9 cellular contexts compared by ENCODE assay signal in the genomic region with DNA sequence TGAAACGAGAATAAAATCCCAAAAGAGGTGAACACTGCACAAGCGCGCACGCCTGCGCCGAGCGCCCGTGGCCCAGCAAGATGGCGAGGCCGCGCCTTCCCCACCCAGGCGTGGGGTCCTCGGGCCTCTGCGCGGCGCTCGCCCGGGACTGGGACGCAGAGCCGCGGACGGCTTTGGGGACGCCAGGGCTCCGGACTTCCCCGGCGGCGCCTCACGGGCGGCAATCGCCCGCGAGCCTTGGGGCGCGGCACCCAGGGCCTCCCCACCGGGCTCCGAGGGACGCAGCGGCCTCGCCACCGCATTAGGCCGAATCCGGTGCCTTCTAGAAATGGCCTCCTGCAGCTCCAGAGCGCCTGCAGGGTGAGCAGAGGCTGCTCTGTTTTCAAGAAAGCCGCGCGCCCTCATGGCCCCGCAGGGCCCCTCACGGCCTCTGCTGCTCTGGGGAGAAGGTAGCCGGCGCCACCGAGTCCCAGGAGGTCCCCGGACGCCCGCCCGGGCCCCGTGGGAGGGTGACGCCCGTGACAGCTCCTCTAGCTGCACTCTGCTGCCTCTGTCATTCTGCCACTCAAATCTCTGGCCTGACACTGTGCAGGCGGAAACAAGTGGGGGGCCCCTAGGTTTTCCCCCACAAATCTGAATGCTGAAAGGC. TPM values are rescaled to one million over a fixed set of nuclear protein-coding genes. Genes with fewer than 3 reads are reported as not detected.
DNase-seq lines count a peak whose midpoint lies in the region; ATAC-seq, FAIRE-seq and TF ChIP-seq lines count a peak whose summit lies in the region.
"Had no signal": no experiment of that assay in that cellular context is flagged by ENCODE, and none has a peak within 500 bp of the region (broad histone marks: within the 10 kb centered on the region; RNA-seq: fewer than 3 reads in every experiment).

No MANE protein-coding gene starts in this region.

- DNase-seq in GM12892 (ENCODE audit: insufficient read length) (peak; percentile 43), esophagus squamous epithelium (lab: John Stamatoyannopoulos, UW) (no peak), sciatic nerve (ENCODE audit: low spot score) (no peak), NCI-H1436 (lab: John Stamatoyannopoulos, UW) (no peak), DMS153 (lab: John Stamatoyannopoulos, UW) (no peak), NCI-H1694 (lab: John Stamatoyannopoulos, UW) (no peak)

- ATAC-seq in HG03354 (IDR thresholded peaks at IDR 0.05; ENCODE audit: poor library complexity, severe bottlenecking, unreplicated experiment) (peak; percentile 57), sciatic nerve (peak; percentile 48), HG03139 (IDR thresholded peaks at IDR 0.05; ENCODE audit: unreplicated experiment) (no peak)

- H3K27ac ChIP-seq in esophagus squamous epithelium: no peak overlapping the region

- H3K36me3 ChIP-seq in esophagus squamous epithelium: no peaks in the 10 kb centered on the region

- peaks cover 0 to 5% (median 0%) of the 10 kb centered on the region in 3 donors for H3K4me1 ChIP-seq in esophagus squamous epithelium

- intact Hi-C loops in esophagus squamous epithelium (cut with DNase I) (no loop called here), sciatic nerve (cut with DNase I) (no loop called here)

- FAIRE-seq in GM12892 (lab: Jason Lieb, UNC): no peak
- FAIRE-seq: GM18507 had no signal

- H3K4me3 ChIP-seq in esophagus squamous epithelium: peak overlapping the region in 3 of 4 donors; percentile 16 to 47 (median 29)

- no peaks in the 10 kb centered on the region for H3K9me3 ChIP-seq in esophagus squamous epithelium

- 52 to 59% methylated on average over 17 to 25 of the region's 59 CpGs for WGBS in esophagus squamous epithelium, 2 donors

- TF ChIP-seq POLR2A in GM12892 (IDR thresholded peaks at IDR 0.05; ENCODE audit: low read depth, low read length) (no peak), esophagus squamous epithelium (IDR thresholded peaks at IDR 0.05) (no peak)

- peaks cover 0 to 5% (median 0%) of the 10 kb centered on the region in 4 donors for H3K27me3 ChIP-seq in esophagus squamous epithelium

- no peak for TF ChIP-seq CTCF in esophagus squamous epithelium (IDR thresholded peaks at IDR 0.05)

RNA-seq across cellular contexts. Expression of a gene that starts 35.9 kb away (rescaled TPM):
- 1.2 TPM for polyA plus RNA-seq in GM12892 (2012; ENCODE audit: missing spikeins)
- total RNA-seq in esophagus squamous epithelium (1 to 10 TPM in 3 of 4 donors, not detected in 1; 3.1 to 6.1 (median 3.4) TPM), sciatic nerve (1.1 TPM)
